ENCODE assay signal across 8 cellular contexts in the genomic region with DNA sequence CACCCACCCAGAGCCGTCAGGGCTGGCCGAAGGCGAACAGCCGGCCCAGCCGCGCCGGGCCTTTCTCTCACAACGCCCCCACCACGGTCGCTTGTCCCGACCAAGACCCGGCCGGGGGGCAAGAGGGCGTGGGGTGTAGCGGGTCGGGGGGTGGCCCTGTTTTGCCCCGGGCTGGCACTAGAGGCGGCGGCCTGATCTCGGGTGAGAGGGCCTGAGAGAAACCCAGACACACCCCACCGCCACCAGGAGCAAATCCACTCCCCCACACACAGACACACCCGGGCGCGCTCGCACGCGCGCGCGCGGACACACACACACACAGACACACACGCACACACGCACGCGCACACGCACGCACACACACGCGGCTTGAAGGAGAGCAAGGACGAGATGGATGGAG.
DNase-seq lines count a peak whose midpoint lies in the region; ATAC-seq, FAIRE-seq and TF ChIP-seq lines count a peak whose summit lies in the region.
"Not testable (repeated sequence)": the region's sequence is repeated elsewhere in the genome, so short reads cannot be mapped to it uniquely, and the experiment has no call there.

No MANE protein-coding gene starts in this region.

- H3K27me3 ChIP-seq in CD4-positive, alpha-beta T cell (ENCODE audit: control insufficient read depth, insufficient read depth, low read length); effector memory CD4-positive, alpha-beta T cell (replicated peaks; ENCODE audit: control insufficient read depth, insufficient read depth, low read length, poor library complexity, severe bottlenecking); subcutaneous abdominal adipose tissue (ENCODE audit: control insufficient read depth in 5 of 5, insufficient read depth in 4 of 5, low read length in 5 of 5): not testable (repeated sequence)

- H3K9me3 ChIP-seq in CD4-positive, alpha-beta T cell (ENCODE audit: control insufficient read depth, low read length); effector memory CD4-positive, alpha-beta T cell (ENCODE audit: control insufficient read depth, low read length); kidney (ENCODE audit: control insufficient read depth in 1 of 2, low read length in 2 of 2); subcutaneous abdominal adipose tissue (ENCODE audit: control insufficient read depth in 5 of 5, low read length in 5 of 5): not testable (repeated sequence)

- TF ChIP-seq POLR2A in NB4 (IDR thresholded peaks at IDR 0.05; ENCODE audit: extremely low read depth, insufficient read length), result not testable (repeated sequence)

- POLR2A ChIA-PET in CD4-positive, alpha-beta T cell (lab: Charles Lee); WTC11 (lab: Charles Lee): not testable (repeated sequence)

- H3K9me3 Mint-ChIP-seq in CD4-positive, alpha-beta T cell; WTC11; activated T-helper 2 cell treated with anti-CD3 and anti-CD28 coated beads, Interferon-gamma antibody, Interleukin-2, Interleukin-4, amounts not matched to agents 10 μg/mL and 5 μg/mL and 100 μg/mL, durations not matched to agents 14 hours and 24 hours and 36 hours: not testable (repeated sequence)

- not testable (repeated sequence) for H3K36me3 ChIP-seq in effector memory CD4-positive, alpha-beta T cell (ENCODE audit: control insufficient read depth, insufficient read depth, low read length); kidney (ENCODE audit: control insufficient read depth in 1 of 2, insufficient read depth in 2 of 2, low read length in 2 of 2); subcutaneous abdominal adipose tissue (ENCODE audit: control insufficient read depth in 5 of 5, insufficient read depth in 5 of 5, low read length in 5 of 5)

- not testable (repeated sequence) for TF ChIP-seq CTCF in CD4-positive, alpha-beta T cell (IDR thresholded peaks at IDR 0.05); NB4 (IDR thresholded peaks at IDR 0.05; ENCODE audit: low read depth, low read length); WTC11 (IDR thresholded peaks at IDR 0.05); kidney (IDR thresholded peaks at IDR 0.05; ENCODE audit: borderline replicate concordance, extremely low read depth, insufficient read depth)

- H3K4me3 ChIP-seq in NB4 (ENCODE audit: low read depth, low read length); kidney (ENCODE audit: low read length in 2 of 2): not testable (repeated sequence)
- H3K4me3 ChIP-seq in effector memory CD4-positive, alpha-beta T cell (ENCODE audit: insufficient read depth, low read depth, low read length, poor library complexity, severe bottlenecking), result peak overlapping the region; percentile 32
- peak overlapping the region in 3 of 5 donors; percentile 22 to 56 (median 28) for H3K4me3 ChIP-seq in subcutaneous abdominal adipose tissue (ENCODE audit: low read depth in 1 of 5, low read length in 5 of 5)

- H3K27ac Mint-ChIP-seq in CD4-positive, alpha-beta T cell; WTC11; activated T-helper 2 cell treated with anti-CD3 and anti-CD28 coated beads, Interferon-gamma antibody, Interleukin-2, Interleukin-4, amounts not matched to agents 10 μg/mL and 5 μg/mL and 100 μg/mL, durations not matched to agents 14 hours and 24 hours and 36 hours: not testable (repeated sequence)

- not testable (repeated sequence) for H3K27ac ChIP-seq in CD4-positive, alpha-beta T cell (ENCODE audit: low read depth, low read length); effector memory CD4-positive, alpha-beta T cell (ENCODE audit: insufficient read depth, low read length, poor library complexity, severe bottlenecking); kidney (ENCODE audit: low read depth in 2 of 2, low read length in 2 of 2); subcutaneous abdominal adipose tissue (ENCODE audit: low read depth, low read length)

- H3K4me3 Mint-ChIP-seq in CD4-positive, alpha-beta T cell; WTC11; activated T-helper 2 cell treated with anti-CD3 and anti-CD28 coated beads, Interferon-gamma antibody, Interleukin-2, Interleukin-4, amounts not matched to agents 10 μg/mL and 5 μg/mL and 100 μg/mL, durations not matched to agents 14 hours and 24 hours and 36 hours (ENCODE audit: low read depth): not testable (repeated sequence)

- H3K27me3 Mint-ChIP-seq in CD4-positive, alpha-beta T cell; WTC11 (ENCODE audit: low read depth); activated T-helper 2 cell treated with anti-CD3 and anti-CD28 coated beads, Interferon-gamma antibody, Interleukin-2, Interleukin-4, amounts not matched to agents 10 μg/mL and 5 μg/mL and 100 μg/mL, durations not matched to agents 14 hours and 24 hours and 36 hours (ENCODE audit: low read depth): not testable (repeated sequence)

- peak in 8 of 10 experiments; percentile 14 to 68 (median 50) for DNase-seq in CD4-positive, alpha-beta T cell
- DNase-seq in NB4 (ENCODE audit: low read depth) (peak; percentile 27), WTC11 (ENCODE audit: low spot score) (peak; percentile 60), kidney (peak; percentile 96), posterior vena cava (ENCODE audit: low spot score) (peak; percentile 95)
- peak; percentile 40 for DNase-seq in activated T-helper 2 cell treated with anti-CD3 and anti-CD28 coated beads, Interferon-gamma antibody, Interleukin-2, Interleukin-4, amounts not matched to agents 10 μg/mL and 5 μg/mL and 100 μg/mL, durations not matched to agents 14 hours and 24 hours and 36 hours (ENCODE audit: low spot score)
- peak; percentile 8 to 70 (median 34) for DNase-seq in effector memory CD4-positive, alpha-beta T cell

- not testable (repeated sequence) for H3K4me1 ChIP-seq in effector memory CD4-positive, alpha-beta T cell (ENCODE audit: control insufficient read depth, insufficient read depth, low read length, poor library complexity, severe bottlenecking); kidney (ENCODE audit: control insufficient read depth in 1 of 2, insufficient read depth in 1 of 2, low read depth in 1 of 2, low read length in 2 of 2); subcutaneous abdominal adipose tissue (ENCODE audit: control insufficient read depth in 5 of 5, insufficient read depth in 5 of 5, low read length in 5 of 5)

- CTCF ChIA-PET in CD4-positive, alpha-beta T cell (lab: Charles Lee); WTC11 (lab: Charles Lee): not testable (repeated sequence)

- FAIRE-seq in kidney (lab: Jason Lieb, UNC), result not testable (repeated sequence)

- not testable (repeated sequence) for H3K4me1 Mint-ChIP-seq in CD4-positive, alpha-beta T cell (ENCODE audit: low read depth); WTC11; activated T-helper 2 cell treated with anti-CD3 and anti-CD28 coated beads, Interferon-gamma antibody, Interleukin-2, Interleukin-4, amounts not matched to agents 10 μg/mL and 5 μg/mL and 100 μg/mL, durations not matched to agents 14 hours and 24 hours and 36 hours (ENCODE audit: low read depth)

- not testable (repeated sequence) for ATAC-seq in CD4-positive, alpha-beta T cell (ENCODE audit: poor library complexity); WTC11

- not testable (repeated sequence) for H3K9ac ChIP-seq in kidney (ENCODE audit: low read length in 2 of 2); subcutaneous abdominal adipose tissue (ENCODE audit: low read length in 5 of 5)

- H3K36me3 Mint-ChIP-seq in CD4-positive, alpha-beta T cell (ENCODE audit: low read depth); WTC11; activated T-helper 2 cell treated with anti-CD3 and anti-CD28 coated beads, Interferon-gamma antibody, Interleukin-2, Interleukin-4, amounts not matched to agents 10 μg/mL and 5 μg/mL and 100 μg/mL, durations not matched to agents 14 hours and 24 hours and 36 hours (ENCODE audit: low read depth): not testable (repeated sequence)

- intact Hi-C loops in CD4-positive, alpha-beta T cell (cut with DNase I, micrococcal nuclease); activated T-helper 2 cell treated with anti-CD3 and anti-CD28 coated beads, Interferon-gamma antibody, Interleukin-2, Interleukin-4, amounts not matched to agents 10 μg/mL and 5 μg/mL and 100 μg/mL, durations not matched to agents 14 hours and 24 hours and 36 hours (cut with micrococcal nuclease); kidney (cut with DNase I); posterior vena cava (cut with DNase I): not testable (repeated sequence)

TF ChIP-seq in WTC11, 78 proteins besides CTCF, POLR2A, EP300 and RAD21 (continues in another document):
- TF ChIP-seq, protein P1, sequence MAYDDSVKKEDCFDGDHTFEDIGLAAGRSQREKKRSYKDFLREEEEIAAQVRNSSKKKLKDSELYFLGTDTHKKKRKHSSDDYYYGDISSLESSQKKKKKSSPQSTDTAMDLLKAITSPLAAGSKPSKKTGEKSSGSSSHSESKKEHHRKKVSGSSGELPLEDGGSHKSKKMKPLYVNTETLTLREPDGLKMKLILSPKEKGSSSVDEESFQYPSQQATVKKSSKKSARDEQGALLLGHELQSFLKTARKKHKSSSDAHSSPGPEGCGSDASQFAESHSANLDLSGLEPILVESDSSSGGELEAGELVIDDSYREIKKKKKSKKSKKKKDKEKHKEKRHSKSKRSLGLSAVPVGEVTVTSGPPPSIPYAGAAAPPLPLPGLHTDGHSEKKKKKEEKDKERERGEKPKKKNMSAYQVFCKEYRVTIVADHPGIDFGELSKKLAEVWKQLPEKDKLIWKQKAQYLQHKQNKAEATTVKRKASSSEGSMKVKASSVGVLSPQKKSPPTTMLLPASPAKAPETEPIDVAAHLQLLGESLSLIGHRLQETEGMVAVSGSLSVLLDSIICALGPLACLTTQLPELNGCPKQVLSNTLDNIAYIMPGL (CRISPR knock-in tag; IDR thresholded peaks at IDR 0.05), result 0 out of 2 replicates have a peak, but pooled peaks have one; percentile 48

Comparison
In these comparisons a context has a peak if more than half of its experiments do, and no peak if none do; other contexts are left out.
1. DNase-seq: peak in every context shown above with its lines; median percentile 96 in kidney; 95 in posterior vena cava; 60 in WTC11; 50 in CD4-positive, alpha-beta T cell; 40 in activated T-helper 2 cell treated with anti-CD3 and anti-CD28 coated beads, Interferon-gamma antibody, Interleukin-2, Interleukin-4, amounts not matched to agents 10 μg/mL and 5 μg/mL and 100 μg/mL, durations not matched to agents 14 hours and 24 hours and 36 hours; 34 in effector memory CD4-positive, alpha-beta T cell; 27 in NB4.